ENCODE assay signal across 1 cellular context in genomic region chr1:180028864-180029263, GRCh38.
TF ChIP-seq lines count a peak whose summit lies in the region.

No MANE protein-coding gene starts in this region.

TF ChIP-seq in GM12878, 131 proteins besides CTCF, POLR2A, EP300 and RAD21 (continued from another document):
- no peak for TF ChIP-seq NR2F1 (conservative IDR thresholded peaks at IDR 0.05)
- no peak for TF ChIP-seq CHD2 (IDR thresholded peaks at IDR 0.05; ENCODE audit: borderline replicate concordance, low read depth, low read length)
